In genomic region chr19:7366701-7367420, GRCh38 we compare ENCODE assay signal across 8 cellular contexts. TPM values are rescaled to one million over a fixed set of nuclear protein-coding genes. Genes with fewer than 3 reads are reported as not detected.
DNase-seq lines count a peak whose midpoint lies in the region; ATAC-seq, FAIRE-seq and TF ChIP-seq lines count a peak whose summit lies in the region.

No MANE protein-coding gene starts in this region.

- peak; percentile 33 for TF ChIP-seq CTCF in astrocyte (IDR thresholded peaks at IDR 0.05; ENCODE audit: insufficient read depth, low read depth, low read length)

- no peak for ATAC-seq in HG03571 (IDR thresholded peaks at IDR 0.05; ENCODE audit: unreplicated experiment)

- no peak for FAIRE-seq in astrocyte (lab: Jason Lieb, UNC)

- peaks cover 4% of the 10 kb centered on the region for H3K4me1 ChIP-seq in astrocyte (ENCODE audit: insufficient read depth, low read length)

- peaks cover 2% of the 10 kb centered on the region for H3K36me3 Mint-ChIP-seq in astrocyte (ENCODE audit: low read depth, unreplicated experiment)

- H3K4me2 ChIP-seq in astrocyte (ENCODE audit: low read length): no peak overlapping the region

- H3K79me2 ChIP-seq in astrocyte (ENCODE audit: insufficient read depth, low read length): no peaks in the 10 kb centered on the region

- H2AFZ ChIP-seq in astrocyte (ENCODE audit: low read depth, low read length): no peak overlapping the region

- peaks cover 6% of the 10 kb centered on the region for H3K9me3 Mint-ChIP-seq in astrocyte (ENCODE audit: unreplicated experiment)

- no peaks in the 10 kb centered on the region for H3K9me3 ChIP-seq in astrocyte (ENCODE audit: insufficient read depth, low read depth, low read length)

- H3K27me3 Mint-ChIP-seq in astrocyte (ENCODE audit: low read depth, unreplicated experiment): peaks cover 49% of the 10 kb centered on the region

- no peaks in the 10 kb centered on the region for H3K27me3 ChIP-seq in astrocyte (ENCODE audit: insufficient read depth, low read length)

- H3K4me3 ChIP-seq in astrocyte (ENCODE audit: insufficient read depth, low read depth, low read length): no peak overlapping the region

- H3K27ac ChIP-seq in astrocyte (ENCODE audit: low read depth, low read length): no peak overlapping the region

- no peaks in the 10 kb centered on the region for H3K4me1 Mint-ChIP-seq in astrocyte (ENCODE audit: low read depth, unreplicated experiment)

- no peak overlapping the region for H3K4me3 Mint-ChIP-seq in astrocyte (ENCODE audit: unreplicated experiment)

- no peak overlapping the region for H3K9ac ChIP-seq in astrocyte (ENCODE audit: low read length)

- no peak overlapping the region for H3K27ac Mint-ChIP-seq in astrocyte (ENCODE audit: unreplicated experiment)

- H4K20me1 ChIP-seq in astrocyte (ENCODE audit: insufficient read depth, low read length): no peaks in the 10 kb centered on the region

- peak; percentile 23 for DNase-seq in SKM-1 treated with dmso at 0.1 percent for 144 hours (lab: John Stamatoyannopoulos, UW; ENCODE audit: unreplicated experiment)
- no peak for DNase-seq in SKM-1 (lab: John Stamatoyannopoulos, UW; ENCODE audit: unreplicated experiment)
- DNase-seq in NCI-H2029 treated with DMSO at 0.1 percent for 48 hours (lab: John Stamatoyannopoulos, UW): peak; percentile 18
- peak; percentile 26 for DNase-seq in astrocyte (ENCODE audit: low read depth)
- peak; percentile 9 for DNase-seq in medulla oblongata (ENCODE audit: extremely low spot score)
- no peak for DNase-seq in HuH-7.5 (ENCODE audit: low spot score)
- no peak for DNase-seq in putamen (ENCODE audit: low spot score)

- no peaks in the 10 kb centered on the region for H3K36me3 ChIP-seq in astrocyte (ENCODE audit: insufficient read depth, low read length)

RNA-seq across cellular contexts. Expression of gene ARHGEF18, which starts 18.1 kb away (rescaled TPM):
- total RNA-seq in astrocyte: 44.6 and 45.2 TPM in 2 replicates

Comparison
In these comparisons a context has a peak if more than half of its experiments do, and no peak if none do; other contexts are left out.
1. DNase-seq: peak in SKM-1 treated with dmso at 0.1 percent for 144 hours (single experiment), NCI-H2029 treated with DMSO at 0.1 percent for 48 hours (single experiment), astrocyte (single experiment) and medulla oblongata (single experiment); none in SKM-1 (single experiment), HuH-7.5 (single experiment) and putamen (single experiment).